ENCODE assay signal across 8 cellular contexts in the genomic region with DNA sequence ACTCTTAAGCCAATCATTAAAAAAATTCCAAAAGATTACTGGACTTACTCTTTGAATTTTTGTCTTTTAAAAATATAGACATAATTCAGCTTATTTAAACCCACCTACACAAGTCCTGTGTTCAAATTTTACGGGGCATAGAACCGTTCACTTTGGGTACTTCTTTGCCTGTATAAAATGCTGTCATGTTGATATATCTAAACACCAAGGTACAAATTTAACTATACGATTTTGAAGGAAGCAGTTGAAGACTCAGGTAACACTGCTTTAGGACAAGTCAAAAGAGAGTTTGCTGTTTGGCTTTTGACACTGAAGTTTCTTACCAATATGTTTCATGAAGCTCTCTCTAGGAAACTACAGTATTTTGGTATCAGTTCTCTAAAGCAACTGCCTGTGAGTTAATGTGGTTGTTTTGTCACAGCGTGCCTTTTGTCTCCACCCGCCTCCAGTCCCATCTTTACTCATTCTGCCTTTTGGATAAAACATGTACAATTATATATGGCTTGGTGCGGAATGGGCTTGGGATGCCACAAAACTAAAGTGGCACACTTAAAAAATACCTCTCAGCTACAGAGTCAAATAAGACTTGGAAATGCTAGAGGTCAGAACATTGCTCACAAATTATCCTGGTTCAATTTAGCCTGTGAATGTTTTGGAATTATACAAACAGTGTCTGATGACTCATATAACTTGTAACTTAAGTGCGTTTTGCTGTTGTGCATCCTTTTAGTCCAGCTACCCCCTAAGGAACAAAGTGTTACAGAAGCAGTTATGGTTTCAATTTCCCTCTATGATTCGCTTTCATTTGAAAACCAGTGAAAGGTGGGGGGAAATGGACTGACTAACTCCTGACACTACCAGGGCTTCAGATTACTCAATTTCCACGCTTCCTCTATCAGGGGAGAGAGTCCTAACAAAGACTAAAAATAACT. TPM values are rescaled to one million over a fixed set of nuclear protein-coding genes. Genes with fewer than 3 reads are reported as not detected.
DNase-seq lines count a peak whose midpoint lies in the region; ATAC-seq, FAIRE-seq and TF ChIP-seq lines count a peak whose summit lies in the region.

No MANE protein-coding gene starts in this region.

- H3K4me1 Mint-ChIP-seq in activated naive CD8-positive, alpha-beta T cell treated with anti-CD3 and anti-CD28 coated beads for 36 hours = peaks cover 5% of the 10 kb centered on the region

- no peak overlapping the region for H3K4me3 ChIP-seq in coronary artery

- peaks cover 8% of the 10 kb centered on the region for H3K27me3 Mint-ChIP-seq in activated naive CD8-positive, alpha-beta T cell treated with anti-CD3 and anti-CD28 coated beads for 36 hours

- no peak overlapping the region for H3K27ac Mint-ChIP-seq in activated naive CD8-positive, alpha-beta T cell treated with anti-CD3 and anti-CD28 coated beads for 36 hours

- no peaks in the 10 kb centered on the region for H3K36me3 Mint-ChIP-seq in activated naive CD8-positive, alpha-beta T cell treated with anti-CD3 and anti-CD28 coated beads for 36 hours

- intact Hi-C loops in posterior cingulate gyrus (cut with DNase I) = no loop called here

- no peaks in the 10 kb centered on the region for H3K9me3 Mint-ChIP-seq in activated naive CD8-positive, alpha-beta T cell treated with anti-CD3 and anti-CD28 coated beads for 36 hours

- DNase-seq in GM18507 (ENCODE audit: extremely low spot score, insufficient read length, low read depth) (no peak), NCI-H2107 treated with DMSO at 0.1 percent for 48 hours (lab: John Stamatoyannopoulos, UW; ENCODE audit: unreplicated experiment) (peak; percentile 82), fibroblast of peridontal ligament (ENCODE audit: extremely low read depth) (peak; percentile 96), coronary artery (ENCODE audit: low spot score) (no peak), NCI-H446 treated with DMSO at 0.1 percent for 48 hours (lab: John Stamatoyannopoulos, UW) (no peak), posterior cingulate gyrus (no peak)
- no peak for DNase-seq in activated naive CD8-positive, alpha-beta T cell treated with anti-CD3 and anti-CD28 coated beads for 36 hours

- FAIRE-seq in GM18507 (lab: Jason Lieb, UNC) = peak; percentile 79

- peak; percentile 93 for ATAC-seq in HG02571 (IDR thresholded peaks at IDR 0.05; ENCODE audit: unreplicated experiment)

- no peak overlapping the region for H3K4me3 Mint-ChIP-seq in activated naive CD8-positive, alpha-beta T cell treated with anti-CD3 and anti-CD28 coated beads for 36 hours

- H3K27ac ChIP-seq in coronary artery = no peak overlapping the region

- TF ChIP-seq CTCF in coronary artery (IDR thresholded peaks at IDR 0.05) = no peak

RNA-seq across cellular contexts. Expression of a gene that starts 38.7 kb away (rescaled TPM):
- not detected for total RNA-seq in activated naive CD8-positive, alpha-beta T cell treated with anti-CD3 and anti-CD28 coated beads for 36 hours

Comparison
In these comparisons a context has a peak if more than half of its experiments do, and no peak if none do; other contexts are left out.
1. DNase-seq: peak in NCI-H2107 treated with DMSO at 0.1 percent for 48 hours (single experiment) and fibroblast of peridontal ligament (single experiment); none in GM18507 (single experiment), coronary artery (single experiment), NCI-H446 treated with DMSO at 0.1 percent for 48 hours (single experiment), activated naive CD8-positive, alpha-beta T cell treated with anti-CD3 and anti-CD28 coated beads for 36 hours (single experiment) and posterior cingulate gyrus (0 of 10).